8 cellular contexts compared by ENCODE assay signal in the genomic region with DNA sequence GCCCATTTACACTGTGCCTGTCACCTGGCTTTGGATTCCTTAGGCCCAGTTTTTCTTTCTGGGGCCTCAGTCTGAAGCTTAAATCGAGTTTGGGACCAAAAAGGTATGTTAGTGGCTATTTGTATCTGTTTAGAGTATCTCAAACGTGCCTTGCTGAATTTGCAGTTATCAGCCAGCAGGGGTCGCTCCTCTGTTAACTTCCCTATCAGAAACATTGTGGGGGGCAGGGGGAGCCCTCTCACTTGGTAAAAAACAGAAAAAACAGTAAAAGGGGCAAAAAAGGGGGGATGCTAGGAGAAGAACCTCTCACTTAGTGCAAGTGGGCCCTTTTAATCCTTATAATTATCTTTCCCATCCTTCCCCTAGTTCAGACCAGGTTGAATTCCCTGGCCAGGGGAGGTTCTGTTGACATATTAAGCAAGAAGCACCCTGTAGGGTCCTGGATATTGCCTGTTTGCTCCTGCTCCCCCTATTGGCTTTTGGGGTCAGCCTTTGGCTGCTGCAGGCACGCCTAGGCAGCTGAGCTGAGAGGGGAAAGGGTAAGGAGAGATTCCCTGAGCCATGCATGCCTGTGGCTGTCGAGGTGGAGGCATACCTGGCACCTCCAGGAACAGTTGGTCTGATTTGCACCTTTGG. TPM values are rescaled to one million over a fixed set of nuclear protein-coding genes. Genes with fewer than 3 reads are reported as not detected.
DNase-seq lines count a peak whose midpoint lies in the region; ATAC-seq and TF ChIP-seq lines count a peak whose summit lies in the region.

No MANE protein-coding gene starts in this region.

- no peak for TF ChIP-seq POLR2A in uterus (IDR thresholded peaks at IDR 0.05)
- no peak for TF ChIP-seq POLR2A in gastroesophageal sphincter (IDR thresholded peaks at IDR 0.05)

- 42 to 50% methylated on average over 2 to 4 of the region's 5 CpGs for WGBS in gastroesophageal sphincter (ENCODE audit: low coverage in 1 of 2), 2 donors

- H3K4me1 ChIP-seq in uterus (no peaks in the 10 kb centered on the region), gastroesophageal sphincter (no peaks in the 10 kb centered on the region)

- no peaks in the 10 kb centered on the region for H3K9me3 ChIP-seq in uterus
- H3K9me3 ChIP-seq in gastroesophageal sphincter, result no peaks in the 10 kb centered on the region

- peak; percentile 14 for DNase-seq in GM03348 (ENCODE audit: low spot score)
- peak; percentile 15 for DNase-seq in germinal center (ENCODE audit: low spot score)
- DNase-seq in uterus, result no peak

- intact Hi-C loops in uterus (cut with DNase I; ENCODE audit: low total_unique reads), result no loop called here

- H3K27ac ChIP-seq in 22Rv1 (no peak overlapping the region), uterus (no peak overlapping the region), gastroesophageal sphincter (no peak overlapping the region)

- ATAC-seq in gastroesophageal sphincter, result no peak
- ATAC-seq in HG02885 (IDR thresholded peaks at IDR 0.05; ENCODE audit: poor library complexity, unreplicated experiment), result no peak
- ATAC-seq in GM21737 (IDR thresholded peaks at IDR 0.05; ENCODE audit: unreplicated experiment), result no peak

- H3K4me3 ChIP-seq in WI38 (ENCODE audit: low read depth, low read length) (no peak overlapping the region), uterus (no peak overlapping the region), gastroesophageal sphincter (no peak overlapping the region)

- peak; percentile 36 for TF ChIP-seq CTCF in 22Rv1 (IDR thresholded peaks at IDR 0.05)
- TF ChIP-seq CTCF in WI38 (IDR thresholded peaks at IDR 0.05; ENCODE audit: low read depth, low read length), result peak; percentile 58
- TF ChIP-seq CTCF in uterus (IDR thresholded peaks at IDR 0.05), result peak in 1 of 4 experiments; percentile 14
- TF ChIP-seq CTCF in gastroesophageal sphincter (IDR thresholded peaks at IDR 0.05), result peak in 1 of 4 experiments; percentile 35

- H3K36me3 ChIP-seq in uterus (no peaks in the 10 kb centered on the region), gastroesophageal sphincter (no peaks in the 10 kb centered on the region)

- H3K27me3 ChIP-seq in uterus, result no peaks in the 10 kb centered on the region
- H3K27me3 ChIP-seq in gastroesophageal sphincter, result no peaks in the 10 kb centered on the region

- no peak for TF ChIP-seq EP300 in gastroesophageal sphincter (IDR thresholded peaks at IDR 0.05)

RNA-seq across cellular contexts. Expression of gene IFIH1, which starts 8.8 kb away (rescaled TPM):
- total RNA-seq in uterus, result 10 to 100 TPM in 2 of 4 donors, 1 to 10 TPM in 2; 5.6 to 31.4 (median 10.4) TPM
- 10 to 100 TPM in 3 of 4 donors, 1 to 10 TPM in 1; 7.1 to 24.1 (median 16.1) TPM for total RNA-seq in gastroesophageal sphincter

RNA-seq across cellular contexts. Expression of gene GCA, which starts 16.7 kb away (rescaled TPM):
- 10 to 100 TPM in 3 of 4 donors, 1 to 10 TPM in 1; 3.8 to 31.9 (median 20.6) TPM for total RNA-seq in uterus
- total RNA-seq in gastroesophageal sphincter, result 10 to 100 TPM in 3 of 4 donors, 1 to 10 TPM in 1; 4.9 to 30.5 (median 22.6) TPM

Comparison
In these comparisons a context has a peak if more than half of its experiments do, and no peak if none do; other contexts are left out.
1. DNase-seq: peak in GM03348 (single experiment) and germinal center (single experiment); none in uterus (0 of 2).